ENCODE assay signal across 8 cellular contexts in the genomic region with DNA sequence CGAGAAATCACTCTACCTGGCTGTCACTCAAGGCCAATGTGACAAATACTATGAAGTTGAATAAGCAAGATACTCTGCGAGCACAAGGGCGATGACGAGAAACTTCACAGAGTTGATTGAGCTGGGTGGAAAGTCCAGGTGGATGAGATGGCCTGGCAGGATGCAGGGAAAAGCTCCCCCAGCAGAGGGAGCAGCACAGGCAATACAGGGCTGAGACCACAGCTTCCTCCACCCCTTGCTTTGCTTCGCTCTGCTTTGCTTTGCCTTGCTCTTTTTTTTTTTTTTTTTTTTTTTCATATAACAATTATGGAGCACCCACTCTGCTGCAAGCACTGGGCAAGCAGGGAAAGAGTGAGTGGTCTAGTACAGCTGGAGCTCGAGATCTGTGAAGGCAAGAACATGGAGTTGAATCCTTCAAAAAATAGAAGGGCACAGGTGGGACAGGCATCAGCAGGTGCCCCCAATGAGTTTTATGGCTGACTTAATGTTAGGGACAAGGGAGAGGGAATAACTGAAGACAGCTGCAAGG.
DNase-seq lines count a peak whose midpoint lies in the region; ATAC-seq lines count a peak whose summit lies in the region.

No MANE protein-coding gene starts in this region.

- no peaks in the 10 kb centered on the region for H3K36me3 ChIP-seq in iPS DF 6.9 (ENCODE audit: control insufficient read depth, insufficient read depth, low read length)

- DNase-seq in GDM1 (lab: John Stamatoyannopoulos, UW) (peak; percentile 83), HuH-7.5 (ENCODE audit: low spot score) (peak; percentile 8), T-cell (peak; percentile 25 to 73 (median 58)), amniotic epithelial cell (ENCODE audit: low read depth) (peak; percentile 78), iPS DF 6.9 (ENCODE audit: low read depth, low spot score) (peak; percentile 71), NCI-H2196 treated with DMSO at 0.1 percent for 48 hours (lab: John Stamatoyannopoulos, UW; ENCODE audit: unreplicated experiment) (no peak)
- peak; percentile 58 to 59 for DNase-seq in stimulated activated CD4-positive, alpha-beta T cell treated with anti-CD3 and anti-CD28 coated beads, Interleukin-1b, Interleukin-23, amount 100 ng/mL, for 4 hours (ENCODE audit: low read depth in 2 of 2)

- WGBS in iPS DF 6.9 (ENCODE audit: insufficient coverage, insufficient read length), result no CpG with 5 or more reads among the region's 6 CpGs

- H3K36me3 Mint-ChIP-seq in T-cell, result no peaks in the 10 kb centered on the region

- no peak overlapping the region for H3K4me3 ChIP-seq in iPS DF 6.9 (ENCODE audit: low read length)

- CTCF ChIA-PET in T-cell (lab: Charles Lee), result interaction anchor here (0.6 to 2.5 kb wide), 28 partner anchors 9 to 1991 kb away, joined by 3 to 13 read pairs (median 4); no protein-coding TSS in a partner anchor

- POLR2A ChIA-PET in T-cell (lab: Charles Lee), result interaction anchor here in 1 of 2 donors (0.6 to 0.9 kb wide), 4 partner anchors 11 to 819 kb away, joined by 3 to 18 read pairs (median 8); no protein-coding TSS in a partner anchor

- peaks cover 23 to 30% (median 27%) of the 10 kb centered on the region in 3 donors for H3K4me1 Mint-ChIP-seq in T-cell

- peak overlapping the region in 1 of 2 donors; percentile 16 for H3K27ac Mint-ChIP-seq in T-cell

- H3K4me1 ChIP-seq in iPS DF 6.9 (ENCODE audit: control insufficient read depth, insufficient read depth, low read length), result no peaks in the 10 kb centered on the region

- H3K4me3 Mint-ChIP-seq in T-cell, result no peak overlapping the region

- H3K27ac ChIP-seq in iPS DF 6.9 (ENCODE audit: low read length), result no peak overlapping the region

- H3K27me3 Mint-ChIP-seq in T-cell, result no peaks in the 10 kb centered on the region

- peak; percentile 77 for ATAC-seq in GM21528 (IDR thresholded peaks at IDR 0.05; ENCODE audit: low FRiP score, unreplicated experiment)
- peak; percentile 83 to 99 (median 96) for ATAC-seq in T-cell (replicated peaks in 1 of 4)

- H3K9me3 ChIP-seq in iPS DF 6.9 (ENCODE audit: control insufficient read depth, insufficient read depth, low read length), result no peaks in the 10 kb centered on the region

- H3K27me3 ChIP-seq in iPS DF 6.9 (ENCODE audit: control insufficient read depth, insufficient read depth, low read length), result no peaks in the 10 kb centered on the region

- H3K9me3 Mint-ChIP-seq in T-cell, result no peaks in the 10 kb centered on the region
